8 cellular contexts compared by ENCODE assay signal in the genomic region with DNA sequence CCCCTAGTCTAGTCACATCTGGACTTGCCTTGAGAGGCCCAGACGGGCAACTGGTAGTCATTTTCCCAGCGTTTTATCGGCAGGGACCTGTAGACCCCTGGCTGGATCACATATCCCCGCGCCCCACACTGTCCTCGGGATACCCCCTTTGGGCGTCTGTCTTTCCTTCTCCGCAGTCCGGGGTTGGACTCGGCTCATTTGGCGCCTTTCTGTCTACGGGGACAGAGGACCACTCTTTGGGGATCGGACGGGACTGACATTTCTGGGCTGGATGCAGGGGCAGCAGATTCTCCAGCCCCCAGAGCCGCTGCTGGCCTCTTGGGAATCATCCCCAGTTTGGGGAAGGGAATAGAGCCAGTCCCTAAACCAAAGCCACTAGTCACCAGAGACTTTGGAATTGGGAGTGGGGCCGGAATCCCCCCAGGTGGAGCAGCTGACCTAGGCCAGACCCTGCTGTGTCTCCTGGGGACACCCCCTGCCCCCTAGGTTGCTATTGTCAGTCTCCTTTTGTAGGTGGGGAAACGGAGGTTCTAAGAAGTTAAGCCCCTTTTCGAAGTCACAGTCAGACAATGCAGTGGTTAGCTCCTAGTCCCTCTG. TPM values are rescaled to one million over a fixed set of nuclear protein-coding genes. Genes with fewer than 3 reads are reported as not detected.
A peak's percentile ranks its signal among the peaks of the same experiment; 100 is the strongest.
DNase-seq lines count a peak whose midpoint lies in the region; ATAC-seq, FAIRE-seq and TF ChIP-seq lines count a peak whose summit lies in the region.

No MANE protein-coding gene starts in this region.

- H3K36me3 ChIP-seq in astrocyte (ENCODE audit: insufficient read depth, low read length) = no peaks in the 10 kb centered on the region
- no peaks in the 10 kb centered on the region for H3K36me3 ChIP-seq in HepG2 (replicated peaks in 1 of 2; ENCODE audit: control insufficient read depth in 1 of 2, insufficient read depth in 2 of 2, low read length in 2 of 2)
- H3K36me3 ChIP-seq in tibial nerve = no peaks in the 10 kb centered on the region

- H3K9me3 ChIP-seq in astrocyte (ENCODE audit: insufficient read depth, low read depth, low read length) (no peaks in the 10 kb centered on the region), HepG2 (ENCODE audit: low read length) (no peaks in the 10 kb centered on the region), tibial nerve (peaks cover 0 to 8% (median 0%) of the 10 kb centered on the region in 4 donors)

- peaks cover 11% of the 10 kb centered on the region for H3K4me1 ChIP-seq in astrocyte (ENCODE audit: insufficient read depth, low read length)
- H3K4me1 ChIP-seq in HepG2 (ENCODE audit: insufficient read depth, low read length) = peaks cover 15% of the 10 kb centered on the region
- peaks cover 0 to 24% (median 13%) of the 10 kb centered on the region in 4 donors for H3K4me1 ChIP-seq in tibial nerve

- ATAC-seq in HG02885 (IDR thresholded peaks at IDR 0.05; ENCODE audit: poor library complexity, unreplicated experiment) (peak; percentile 3), HepG2 (peak; percentile 63), GM18517 (IDR thresholded peaks at IDR 0.05; ENCODE audit: unreplicated experiment) (no peak), GM21526 (IDR thresholded peaks at IDR 0.05; ENCODE audit: low FRiP score, unreplicated experiment) (no peak)

- peaks cover 19% of the 10 kb centered on the region for H3K27me3 Mint-ChIP-seq in astrocyte (ENCODE audit: low read depth, unreplicated experiment)

- H3K79me2 ChIP-seq in astrocyte (ENCODE audit: insufficient read depth, low read length) (peaks cover 23% of the 10 kb centered on the region), HepG2 (ENCODE audit: insufficient read depth, low read length) (no peaks in the 10 kb centered on the region)

- TF ChIP-seq EP300 in HepG2 (IDR thresholded peaks at IDR 0.05; ENCODE audit: low read depth in 2 of 2, low read length in 2 of 2) (no peak), HepG2 (CRISPR knock-in tag; IDR thresholded peaks at IDR 0.05; ENCODE audit: borderline replicate concordance) (no peak), tibial nerve (IDR thresholded peaks at IDR 0.05) (no peak)

- POLR2A ChIA-PET in HepG2 (lab: Yijun Ruan, JAX) = interaction anchor here (0.6 kb wide), 1 partner anchor 23 kb away, joined by 3 read pairs; no protein-coding TSS in a partner anchor

- H4K20me1 ChIP-seq in astrocyte (ENCODE audit: insufficient read depth, low read length) = peaks cover 8% of the 10 kb centered on the region
- no peaks in the 10 kb centered on the region for H4K20me1 ChIP-seq in HepG2 (ENCODE audit: insufficient read depth, low read length)

- in situ Hi-C loops in HepG2 (cut with HindIII; ENCODE audit: extremely low pct_ligation_motif_present, low pct_unique_long_range_greater_than_20kb) = no loop called here

- no peak for TF ChIP-seq RAD21 in HepG2 (CRISPR knock-in tag; IDR thresholded peaks at IDR 0.05)

- no peaks in the 10 kb centered on the region for H3K36me3 Mint-ChIP-seq in astrocyte (ENCODE audit: low read depth, unreplicated experiment)

- H3K27ac ChIP-seq in astrocyte (ENCODE audit: low read depth, low read length) (peak overlapping the region; percentile 86), HepG2 (ENCODE audit: extremely low read length, insufficient read depth, low read length) (no peak overlapping the region), tibial nerve (peak overlapping the region in 3 of 4 donors; percentile 76 to 86 (median 84))

- peaks cover 11% of the 10 kb centered on the region for H3K9me3 Mint-ChIP-seq in astrocyte (ENCODE audit: unreplicated experiment)

- TF ChIP-seq POLR2A in HepG2 (IDR thresholded peaks at IDR 0.05; ENCODE audit: insufficient read depth in 1 of 2, low read depth in 2 of 2, low read length in 2 of 2) = no peak
- no peak for TF ChIP-seq POLR2A in tibial nerve (IDR thresholded peaks at IDR 0.05)

- DNase-seq in AG09309 (ENCODE audit: low read depth) = no peak
- DNase-seq in astrocyte (ENCODE audit: low read depth) = no peak
- no peak for DNase-seq in HepG2 (ENCODE audit: low spot score)
- no peak for DNase-seq in tibial nerve (ENCODE audit: low spot score in 2 of 2)
- no peak for DNase-seq in activated CD4-positive, alpha-beta T cell treated with anti-CD3 and anti-CD28 coated beads, Interleukin-2, amount 50 U/mL, for 48 hours

- H3K4me2 ChIP-seq in astrocyte (ENCODE audit: low read length) (peak overlapping the region; percentile 98), HepG2 (ENCODE audit: low read depth, low read length) (peak overlapping the region; percentile 91)

- no peak for TF ChIP-seq CTCF in AG09309 (IDR thresholded peaks at IDR 0.05; ENCODE audit: control insufficient read depth, insufficient read depth, low read depth, low read length, missing control alignments)
- no peak for TF ChIP-seq CTCF in astrocyte (IDR thresholded peaks at IDR 0.05; ENCODE audit: insufficient read depth, low read depth, low read length)
- no peak for TF ChIP-seq CTCF in HepG2 (CRISPR knock-in tag; IDR thresholded peaks at IDR 0.05)
- TF ChIP-seq CTCF in tibial nerve (IDR thresholded peaks at IDR 0.05) = no peak

- CTCF ChIA-PET in HepG2 (lab: Yijun Ruan, JAX; ENCODE audit: low intra/inter-chr PET ratio, low total read pairs) = no interaction called here

- peak overlapping the region; percentile 84 for H3K4me3 Mint-ChIP-seq in astrocyte (ENCODE audit: unreplicated experiment)

- H3K27me3 ChIP-seq in astrocyte (ENCODE audit: insufficient read depth, low read length) (no peaks in the 10 kb centered on the region), HepG2 (ENCODE audit: control insufficient read depth in 1 of 2, insufficient read depth in 2 of 2, low read length in 2 of 2) (peaks cover 0 to 7% of the 10 kb centered on the region in 2 experiments; a peak in 3 of 5 replicates), tibial nerve (no peaks in the 10 kb centered on the region)

- intact Hi-C loops in HepG2 (cut with micrococcal nuclease; ENCODE audit: unreplicated experiment) = loop anchor here (5.0 kb wide), 1 partner anchor 1128 kb away; no protein-coding TSS in a partner anchor

- FAIRE-seq in astrocyte (lab: Jason Lieb, UNC) (no peak), HepG2 (lab: Jason Lieb, UNC) (no peak)

- no TSS peak for BruUV-seq in HepG2 (replicated peaks; lab: Mats Ljungman, UMichigan)

- H3K27ac Mint-ChIP-seq in astrocyte (ENCODE audit: unreplicated experiment) = peak overlapping the region; percentile 58

- WGBS in HepG2 (ENCODE audit: low lambda C conversion rate) = 11% methylated on average over 18 of the region's 18 CpGs
- WGBS in tibial nerve, 2 donors = 6 to 7% methylated on average over 18 of the region's 18 CpGs

- H3K4me1 Mint-ChIP-seq in astrocyte (ENCODE audit: low read depth, unreplicated experiment) = no peaks in the 10 kb centered on the region

- peak overlapping the region; percentile 92 for H2AFZ ChIP-seq in astrocyte (ENCODE audit: low read depth, low read length)
- no peak overlapping the region for H2AFZ ChIP-seq in HepG2 (ENCODE audit: low read length)

- peak overlapping the region; percentile 84 for H3K4me3 ChIP-seq in AG09309 (ENCODE audit: control insufficient read depth, low read depth, low read length)
- H3K4me3 ChIP-seq in astrocyte (ENCODE audit: insufficient read depth, low read depth, low read length) = peak overlapping the region; percentile 85
- peak overlapping the region; percentile 66 to 81 (median 73) for H3K4me3 ChIP-seq in HepG2 (replicated peaks in 1 of 3; ENCODE audit: insufficient read depth in 1 of 3, low read depth in 2 of 3, low read length in 3 of 3)
- H3K4me3 ChIP-seq in tibial nerve = peak overlapping the region; percentile 77 to 96 (median 80)

- peak overlapping the region; percentile 85 for H3K9ac ChIP-seq in astrocyte (ENCODE audit: low read length)
- peak overlapping the region; percentile 68; the same call in 1 of the 2 replicates for H3K9ac ChIP-seq in HepG2 (ENCODE audit: insufficient read depth, low read depth, low read length)

TF ChIP-seq in HepG2, 621 proteins besides CTCF, POLR2A, EP300 and RAD21 (continues in another document):
- TF ChIP-seq RFXANK (CRISPR knock-in tag; IDR thresholded peaks at IDR 0.05) = no peak
- TF ChIP-seq ZNF274 (CRISPR knock-in tag; IDR thresholded peaks at IDR 0.05) = 0 out of 2 replicates have a peak, but pooled peaks have one; percentile 7
- no peak for TF ChIP-seq ZNF260 (CRISPR knock-in tag; IDR thresholded peaks at IDR 0.05; ENCODE audit: borderline replicate concordance, low read depth)
- no peak for TF ChIP-seq ZNF460 (CRISPR knock-in tag; IDR thresholded peaks at IDR 0.05; ENCODE audit: borderline replicate concordance)
- 0 out of 2 replicates have a peak, but pooled peaks have one; percentile 17 for TF ChIP-seq ZNF788 (CRISPR knock-in tag; IDR thresholded peaks at IDR 0.05; ENCODE audit: borderline replicate concordance)
- TF ChIP-seq CENPT (CRISPR knock-in tag; IDR thresholded peaks at IDR 0.05; ENCODE audit: low read depth) = 0 out of 2 replicates have a peak, but pooled peaks have one; percentile 71
- TF ChIP-seq ZNF558 (CRISPR knock-in tag; IDR thresholded peaks at IDR 0.05; ENCODE audit: borderline replicate concordance) = 0 out of 2 replicates have a peak, but pooled peaks have one; percentile 8
- TF ChIP-seq CBFB (CRISPR knock-in tag; IDR thresholded peaks at IDR 0.05) = no peak

RNA-seq across cellular contexts. Expression of a gene that starts 0.7 kb away (rescaled TPM):
- total RNA-seq in astrocyte (1.2 and 1.4 TPM in 2 replicates), HepG2 (2016; rRNA removed; fragmentation: Illumina TruSeq; extraction: Trizol) (1.7 and 1.9 TPM in 2 replicates), tibial nerve (1 to 10 TPM; 2.8 to 6.9 (median 4.7) TPM)
- total RNA-seq in HepG2 (2016; cell fraction: cytosol; rRNA removed; fragmentation: Illumina TruSeq; extraction: Trizol; ENCODE audit: low read depth) = 0.81 and 1.3 TPM in 2 replicates
- 1.8 and 2.0 TPM in 2 replicates for total RNA-seq in HepG2 (2016; cell fraction: insoluble cytoplasmic fraction; rRNA removed; fragmentation: Illumina TruSeq; extraction: Trizol)
- total RNA-seq in HepG2 (2016; cell fraction: membrane; rRNA removed; fragmentation: Illumina TruSeq; extraction: Trizol) = 1.8 and 2.3 TPM in 2 replicates
- total RNA-seq in HepG2 (2016; cell fraction: nucleus; rRNA removed; fragmentation: Illumina TruSeq; extraction: Trizol) = 1.4 and 1.5 TPM in 2 replicates
- 1.9 and 2.0 TPM in 2 replicates for polyA plus RNA-seq in HepG2 (2011; rRNA removed)
- 1.5 and 2.7 TPM in 2 replicates for polyA plus RNA-seq in HepG2 (2011; cell fraction: cytosol; rRNA removed)
- 6.1 and 6.2 TPM in 2 replicates for polyA plus RNA-seq in HepG2 (2011; cell fraction: nucleus; rRNA removed)
- 0.95 and 1.2 TPM in 2 replicates for polyA plus RNA-seq in HepG2 (2012)
- polyA plus RNA-seq in HepG2 (2016; cell fraction: cytosol; fragmentation: Illumina TruSeq; extraction: Trizol; ENCODE audit: low read depth) = 0.83 and 1.3 TPM in 2 replicates
- polyA plus RNA-seq in HepG2 (2016; cell fraction: insoluble cytoplasmic fraction; fragmentation: Illumina TruSeq; extraction: Trizol; ENCODE audit: low read depth) = 2.6 and 3.0 TPM in 2 replicates
- 1.3 and 1.8 TPM in 2 replicates for polyA plus RNA-seq in HepG2 (2016; cell fraction: membrane; fragmentation: Illumina TruSeq; extraction: Trizol; ENCODE audit: low read depth)
- 3.1 and 3.2 TPM in 2 replicates for polyA plus RNA-seq in HepG2 (2016; cell fraction: nucleus; fragmentation: Illumina TruSeq; extraction: Trizol; ENCODE audit: insufficient read depth, low read depth)
- polyA minus RNA-seq in HepG2 (2011; rRNA and poly(A)+ RNA removed; ENCODE audit: low replicate concordance) = 2.7 and 3.5 TPM in 2 replicates
- 0.40 and 1.2 TPM in 2 replicates for polyA minus RNA-seq in HepG2 (2011; cell fraction: cytosol; rRNA and poly(A)+ RNA removed)
- 0.50 and 0.52 TPM in 2 replicates for polyA minus RNA-seq in HepG2 (2011; cell fraction: nucleus; rRNA and poly(A)+ RNA removed)

Comparison
In these comparisons a context has a peak if more than half of its experiments do, and no peak if none do; other contexts are left out.
1. ATAC-seq: peak in HG02885 (single experiment) and HepG2 (single experiment); none in GM18517 (single experiment) and GM21526 (single experiment).
2. Peak in every context shown above with its lines, with median percentiles within 50 percentile points of each other: H3K4me3 ChIP-seq.